In the genomic region with DNA sequence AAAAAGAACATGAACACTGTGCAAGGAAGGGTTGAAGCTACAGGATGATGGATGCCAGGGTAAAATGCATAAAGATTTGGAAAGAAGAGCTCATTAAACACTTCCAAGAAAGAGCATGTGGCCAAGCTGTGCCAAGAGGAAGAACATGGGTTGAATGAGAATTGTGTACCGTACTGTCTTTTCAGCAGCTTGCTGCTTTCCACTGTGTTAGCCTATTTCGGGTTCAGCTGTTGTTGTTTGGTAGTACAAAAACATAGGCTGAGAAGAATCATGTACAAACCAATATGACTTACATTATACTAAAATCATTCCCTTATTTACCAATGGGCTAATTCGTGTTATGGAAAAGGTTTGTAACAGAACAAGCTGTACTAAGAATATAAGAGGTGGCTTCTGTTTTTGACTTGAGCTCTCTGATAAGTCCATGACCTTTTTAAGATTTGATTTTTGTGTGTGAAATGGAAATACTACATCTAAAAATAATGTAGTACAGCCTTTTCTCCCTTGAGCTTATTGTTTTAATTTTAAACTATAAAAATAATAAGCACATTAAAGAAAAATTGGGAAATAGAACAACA, we compare ENCODE assay signal across 12 cellular contexts. TPM values are rescaled to one million over a fixed set of nuclear protein-coding genes. Genes with fewer than 3 reads are reported as not detected.
DNase-seq lines count a peak whose midpoint lies in the region; FAIRE-seq and TF ChIP-seq lines count a peak whose summit lies in the region.
"Had no signal": no experiment of that assay in that cellular context is flagged by ENCODE, and none has a peak within 500 bp of the region (broad histone marks: within the 10 kb centered on the region; RNA-seq: fewer than 3 reads in every experiment).

No MANE protein-coding gene starts in this region.

- H3K27ac ChIP-seq in iPS-20b (ENCODE audit: low read length) (peak overlapping the region; percentile 18), subcutaneous abdominal adipose tissue (ENCODE audit: low read depth, low read length) (peak overlapping the region; percentile 45), kidney (ENCODE audit: low read depth in 2 of 2, low read length in 2 of 2) (no peak overlapping the region)
- H3K27ac ChIP-seq: parathyroid adenoma had no signal

- H3K4me3 ChIP-seq in iPS-20b (ENCODE audit: low read length) (no peak overlapping the region), subcutaneous abdominal adipose tissue (ENCODE audit: low read depth in 1 of 5, low read length in 5 of 5) (no peak overlapping the region), kidney (ENCODE audit: low read length in 2 of 2) (no peak overlapping the region)
- H3K4me3 ChIP-seq: adrenal gland had no signal

- H3K9ac ChIP-seq in iPS-20b (ENCODE audit: low read depth, low read length) (no peak overlapping the region), subcutaneous abdominal adipose tissue (ENCODE audit: low read length in 5 of 5) (peak overlapping the region in 1 of 5 donors; percentile 62), kidney (ENCODE audit: low read length in 2 of 2) (no peak overlapping the region)
- H3K9ac ChIP-seq: parathyroid adenoma had no signal

- no peak for TF ChIP-seq POLR2A in H54 (IDR thresholded peaks at IDR 0.05; ENCODE audit: low read depth, low read length)

- FAIRE-seq in H54 (lab: Jason Lieb, UNC) (peak; percentile 67), kidney (lab: Jason Lieb, UNC) (no peak)
- FAIRE-seq: keratinocyte had no signal

- no peak for TF ChIP-seq CTCF in kidney (IDR thresholded peaks at IDR 0.05; ENCODE audit: borderline replicate concordance, extremely low read depth, insufficient read depth)

- H3K4me1 ChIP-seq in iPS-20b (ENCODE audit: insufficient read depth, low read length), result peaks cover 3% of the 10 kb centered on the region; the same call in 1 of the 2 replicates
- H3K4me1 ChIP-seq in subcutaneous abdominal adipose tissue (ENCODE audit: control insufficient read depth in 5 of 5, insufficient read depth in 5 of 5, low read length in 5 of 5), result peaks cover 2 to 49% (median 39%) of the 10 kb centered on the region in 5 donors
- H3K4me1 ChIP-seq in kidney (ENCODE audit: control insufficient read depth in 1 of 2, insufficient read depth in 1 of 2, low read depth in 1 of 2, low read length in 2 of 2), result no peaks in the 10 kb centered on the region
- H3K4me1 ChIP-seq: parathyroid adenoma had no signal

- intact Hi-C loops in kidney (cut with DNase I), result no loop called here

- peaks cover 9% of the 10 kb centered on the region; the same call in 1 of the 2 replicates for H3K36me3 ChIP-seq in iPS-20b (ENCODE audit: insufficient read depth, low read depth, low read length)
- no peaks in the 10 kb centered on the region for H3K36me3 ChIP-seq in subcutaneous abdominal adipose tissue (ENCODE audit: control insufficient read depth in 5 of 5, insufficient read depth in 5 of 5, low read length in 5 of 5)
- no peaks in the 10 kb centered on the region for H3K36me3 ChIP-seq in kidney (ENCODE audit: control insufficient read depth in 1 of 2, insufficient read depth in 2 of 2, low read length in 2 of 2)
- H3K36me3 ChIP-seq: adrenal gland had no signal

- no peaks in the 10 kb centered on the region for H3K27me3 ChIP-seq in iPS-20b (ENCODE audit: insufficient read depth, low read length)
- H3K27me3 ChIP-seq in subcutaneous abdominal adipose tissue (ENCODE audit: control insufficient read depth in 5 of 5, insufficient read depth in 4 of 5, low read length in 5 of 5), result no peaks in the 10 kb centered on the region
- H3K27me3 ChIP-seq: adrenal gland had no signal

- no peaks in the 10 kb centered on the region; the same call in 1 of the 2 replicates for H3K9me3 ChIP-seq in iPS-20b (ENCODE audit: insufficient read depth, low read depth, low read length)
- no peaks in the 10 kb centered on the region for H3K9me3 ChIP-seq in subcutaneous abdominal adipose tissue (ENCODE audit: control insufficient read depth in 5 of 5, low read length in 5 of 5)
- H3K9me3 ChIP-seq in kidney (ENCODE audit: control insufficient read depth in 1 of 2, low read length in 2 of 2), result no peaks in the 10 kb centered on the region
- H3K9me3 ChIP-seq: adrenal gland had no signal

- DNase-seq in H54 (ENCODE audit: insufficient read length, low spot score) (no peak), anterior cingulate cortex (lab: John Stamatoyannopoulos, UW) (peak in 36 of 58 donors; percentile 6 to 85 (median 28)), NCI-H2107 treated with DMSO at 0.1 percent for 48 hours (lab: John Stamatoyannopoulos, UW; ENCODE audit: unreplicated experiment) (no peak), kidney (no peak), amniotic stem cell (lab: John Stamatoyannopoulos, UW) (no peak)
- DNase-seq: Calu3, NCI-H526 had no signal

RNA-seq across cellular contexts. Expression of a gene that starts 27.2 kb away (rescaled TPM):
- total RNA-seq in kidney, result 28.1 TPM
- 2.8 TPM for polyA plus RNA-seq in kidney (ENCODE audit: insufficient read depth, low read depth, low replicate concordance)

Comparison
In these comparisons a context has a peak if more than half of its experiments do, and no peak if none do; other contexts are left out.
1. DNase-seq: peak in anterior cingulate cortex (36 of 58); none in H54 (single experiment), NCI-H2107 treated with DMSO at 0.1 percent for 48 hours (single experiment), kidney (single experiment) and amniotic stem cell (single experiment).
2. H3K27ac ChIP-seq: peak in iPS-20b (single experiment) and subcutaneous abdominal adipose tissue (single experiment); none in kidney (0 of 2).